In the genomic region with DNA sequence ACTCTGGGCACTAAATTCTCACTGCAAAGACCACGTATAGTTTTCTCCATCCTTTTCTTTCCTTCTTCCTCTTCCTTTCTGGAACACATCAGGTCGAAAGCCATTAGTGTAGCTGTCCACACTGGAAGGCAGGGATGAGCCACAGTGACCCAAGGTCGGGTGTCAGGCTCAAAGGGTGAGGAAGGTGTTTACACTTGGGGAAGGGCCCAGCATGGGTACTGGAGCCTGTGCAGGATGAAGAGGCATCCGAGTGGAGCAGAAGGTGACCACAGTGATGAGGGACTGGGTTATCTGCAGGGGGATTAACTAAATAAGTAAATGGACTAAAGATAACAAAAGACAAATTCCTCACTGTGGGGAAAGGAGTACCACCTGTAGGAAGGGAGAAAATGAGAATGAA, we compare ENCODE assay signal across 29 cellular contexts.
"Had no signal": no experiment of that assay in that cellular context is flagged by ENCODE, and none has a peak within 500 bp of the region (broad histone marks: within the 10 kb centered on the region; RNA-seq: fewer than 3 reads in every experiment).

No MANE protein-coding gene starts in this region.

- H3K27me3 Mint-ChIP-seq: progenitor cell of endocrine pancreas; stimulated activated naive B cell treated with anti-CD40 and anti-IgM and Interleukin-4, amounts not matched to agents 10 μg/mL and 1 μg/mL and 100 μg/mL, for 72 hours; stimulated activated naive CD8-positive, alpha-beta T cell treated with anti-CD3 and anti-CD28 coated beads, Interleukin-15, Interleukin-2, amounts not matched to agents 100 ng/mL and 50 ng/mL, for 24 hours had no signal

- ATAC-seq: naive thymus-derived CD8-positive, alpha-beta T cell; psoas muscle; right cardiac atrium; sciatic nerve; stimulated activated naive B cell treated with anti-CD40 and anti-IgM and Interleukin-4, amounts not matched to agents 10 μg/mL and 1 μg/mL and 100 μg/mL, for 72 hours had no signal

- H3K36me3 ChIP-seq: neural progenitor cell, ovary, spleen, stomach, thoracic aorta, thyroid gland, tibial nerve, upper lobe of left lung, vagina had no signal

- H3K9me3 Mint-ChIP-seq: nephron, neural progenitor cell had no signal

- H3K4me3 ChIP-seq: neural progenitor cell, ovary, psoas muscle, skin epidermis, smooth muscle cell, spleen, stomach, thoracic aorta, thyroid gland, tibial nerve, upper lobe of left lung, vagina had no signal

- H2AFZ ChIP-seq: neural progenitor cell, parathyroid adenoma had no signal

- H3K79me2 ChIP-seq: parathyroid adenoma had no signal

- H3K4me1 ChIP-seq: neural progenitor cell, parathyroid adenoma, psoas muscle, spleen, stomach, thyroid gland, tibial nerve, vagina had no signal

- H3K36me3 Mint-ChIP-seq: naive thymus-derived CD8-positive, alpha-beta T cell; neural progenitor cell; stimulated activated naive B cell treated with anti-CD40 and anti-IgM and Interleukin-4, amounts not matched to agents 10 μg/mL and 1 μg/mL and 100 μg/mL, for 72 hours had no signal

- H3K27ac ChIP-seq: neural progenitor cell, ovary, parathyroid adenoma, psoas muscle, skin epidermis, spleen, stomach, thoracic aorta, thyroid gland, tibial nerve, upper lobe of left lung, vagina had no signal

- H3K4me2 ChIP-seq: neural progenitor cell, smooth muscle cell had no signal

- DNase-seq: naive thymus-derived CD8-positive, alpha-beta T cell; occipital lobe; ovary; posterior cingulate gyrus; psoas muscle; right cardiac atrium; spleen; stimulated activated CD4-positive, alpha-beta T cell treated with anti-CD3 and anti-CD28 coated beads, Interleukin-12 subunit alpha, Interleukin-12 subunit beta, amount 100 ng/mL, for 4 hours; stimulated activated CD4-positive, alpha-beta T cell treated with anti-CD3 and anti-CD28 coated beads, Interleukin-1b, Interleukin-23, amount 100 ng/mL, for 48 hours; stimulated activated CD4-positive, alpha-beta T cell treated with anti-CD3 and anti-CD28 coated beads, Interleukin-4, amount 100 ng/mL, for 1 hour; stimulated activated CD4-positive, alpha-beta T cell treated with anti-CD3 and anti-CD28 coated beads, Interleukin-4, amount 100 ng/mL, for 4 hours; stimulated activated CD8-positive, alpha-beta memory T cell treated with anti-CD3 and anti-CD28 coated beads, Interleukin-4, amount 100 ng/mL, for 48 hours; stimulated activated naive B cell treated with anti-CD40 and anti-IgM and Interleukin-4, amounts not matched to agents 10 μg/mL and 1 μg/mL and 100 μg/mL, for 72 hours; stimulated activated naive CD4-positive, alpha-beta T cell treated with Interleukin-2 at 50 U/mL for 16 hours; stomach; thyroid gland; trophoblast cell; upper lobe of left lung had no signal

- H3K9ac ChIP-seq: neural progenitor cell, parathyroid adenoma had no signal

- H3K4me3 Mint-ChIP-seq: naive thymus-derived CD8-positive, alpha-beta T cell; nephron; neural progenitor cell; stimulated activated naive B cell treated with anti-CD40 and anti-IgM and Interleukin-4, amounts not matched to agents 10 μg/mL and 1 μg/mL and 100 μg/mL, for 72 hours; stimulated activated naive CD8-positive, alpha-beta T cell treated with anti-CD3 and anti-CD28 coated beads, Interleukin-15, Interleukin-2, amounts not matched to agents 100 ng/mL and 50 ng/mL, for 24 hours had no signal

- H3K27me3 ChIP-seq: neural progenitor cell, ovary, stomach, thyroid gland, tibial nerve, upper lobe of left lung, vagina had no signal

- H3K27ac Mint-ChIP-seq: naive thymus-derived CD8-positive, alpha-beta T cell; nephron; neural progenitor cell; progenitor cell of endocrine pancreas; stimulated activated naive B cell treated with anti-CD40 and anti-IgM and Interleukin-4, amounts not matched to agents 10 μg/mL and 1 μg/mL and 100 μg/mL, for 72 hours; stimulated activated naive CD8-positive, alpha-beta T cell treated with anti-CD3 and anti-CD28 coated beads, Interleukin-15, Interleukin-2, amounts not matched to agents 100 ng/mL and 50 ng/mL, for 24 hours had no signal

- H3K9me3 ChIP-seq: ovary, psoas muscle, spleen, stomach, thoracic aorta, thyroid gland, tibial nerve, upper lobe of left lung, vagina had no signal

- H3K4me1 Mint-ChIP-seq: naive thymus-derived CD8-positive, alpha-beta T cell; nephron; neural progenitor cell; stimulated activated naive B cell treated with anti-CD40 and anti-IgM and Interleukin-4, amounts not matched to agents 10 μg/mL and 1 μg/mL and 100 μg/mL, for 72 hours had no signal
